ENCODE assay signal across 1 cellular context in the genomic region with DNA sequence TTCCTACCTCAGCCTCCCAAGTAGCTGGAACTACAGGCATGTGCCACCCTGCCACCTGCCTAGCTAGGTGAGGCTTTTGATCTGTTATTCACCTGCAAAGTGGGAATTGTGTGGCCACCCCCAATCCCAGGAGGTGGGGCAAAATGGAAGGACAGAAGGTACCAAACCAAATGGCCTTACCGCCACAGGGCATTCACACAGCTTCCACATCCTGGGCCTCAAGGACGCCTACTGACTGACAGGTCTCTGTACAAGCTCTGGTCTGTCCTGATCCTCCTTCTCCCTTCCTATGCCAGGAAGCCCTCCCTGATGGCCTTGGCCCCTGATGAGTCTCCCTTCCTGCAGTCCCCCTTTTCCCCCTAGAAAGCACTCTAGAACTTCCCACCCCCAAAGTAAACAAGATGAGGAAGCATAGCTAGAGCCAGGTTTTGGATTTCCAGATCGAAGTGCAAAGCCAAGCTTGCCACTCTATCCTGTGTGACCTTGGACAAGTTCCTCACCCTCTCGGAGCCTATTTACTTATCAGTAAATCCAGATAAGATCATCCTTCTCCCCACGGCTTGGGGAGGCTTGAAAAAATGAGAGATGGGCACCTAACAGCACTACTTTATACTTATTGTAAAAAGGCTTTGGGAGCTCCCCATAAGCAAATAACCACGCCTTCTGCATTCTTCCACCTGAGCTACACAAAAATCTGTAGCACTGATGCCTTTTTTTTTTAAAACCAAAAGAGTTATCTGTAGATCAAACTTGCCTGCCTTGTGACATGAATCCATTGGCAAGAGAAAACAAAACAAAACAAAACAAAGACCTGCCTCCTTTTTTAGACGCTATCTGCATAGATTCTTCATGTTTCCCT.
A peak's percentile ranks its signal among the peaks of the same experiment; 100 is the strongest.
TF ChIP-seq lines count a peak whose summit lies in the region.

No MANE protein-coding gene starts in this region.

TF ChIP-seq in HepG2, 621 proteins besides CTCF, POLR2A, EP300 and RAD21 (continued from another document and continues in another):
- TF ChIP-seq PREB (CRISPR knock-in tag; IDR thresholded peaks at IDR 0.05) (no peak), DR1 (CRISPR knock-in tag; IDR thresholded peaks at IDR 0.05) (no peak; the same call in 1 of the 2 replicates), CREB1 (IDR thresholded peaks at IDR 0.05) (no peak), CREB1 (CRISPR knock-in tag; IDR thresholded peaks at IDR 0.05) (peak; percentile 83), MXI1 (IDR thresholded peaks at IDR 0.05; ENCODE audit: borderline replicate concordance, low read depth, low read length) (peak; percentile 51; the same call in 1 of the 3 replicates), IRF1 (CRISPR knock-in tag; IDR thresholded peaks at IDR 0.05; ENCODE audit: low read depth) (no peak; the same call in 1 of the 2 replicates), RFXAP (CRISPR knock-in tag; IDR thresholded peaks at IDR 0.05; ENCODE audit: borderline replicate concordance) (peak; percentile 73; the same call in 1 of the 2 replicates), ZNF530 (CRISPR knock-in tag; IDR thresholded peaks at IDR 0.05; ENCODE audit: low read depth) (no peak), POGZ (CRISPR knock-in tag; IDR thresholded peaks at IDR 0.05) (peak; percentile 96), MTA3 (CRISPR knock-in tag; IDR thresholded peaks at IDR 0.05) (no peak), YEATS2 (CRISPR knock-in tag; IDR thresholded peaks at IDR 0.05; ENCODE audit: borderline replicate concordance) (peak; percentile 82; the same call in 1 of the 2 replicates), ZNF567 (CRISPR knock-in tag; IDR thresholded peaks at IDR 0.05; ENCODE audit: borderline replicate concordance) (0 out of 2 replicates have a peak, but pooled peaks have one; percentile 69), ONECUT2 (CRISPR knock-in tag; IDR thresholded peaks at IDR 0.05) (no peak; the same call in 1 of the 2 replicates), FOXM1 (CRISPR knock-in tag; IDR thresholded peaks at IDR 0.05) (no peak), RERE (CRISPR knock-in tag; IDR thresholded peaks at IDR 0.05; ENCODE audit: low read depth) (peak; percentile 74; the same call in 1 of the 2 replicates), ZNF619 (CRISPR knock-in tag; IDR thresholded peaks at IDR 0.05) (no peak; the same call in 1 of the 2 replicates), CAMTA2 (CRISPR knock-in tag; IDR thresholded peaks at IDR 0.05; ENCODE audit: borderline replicate concordance) (no peak), GABPA (IDR thresholded peaks at IDR 0.05; ENCODE audit: low read depth, low read length) (no peak), GABPA (CRISPR knock-in tag; IDR thresholded peaks at IDR 0.05; ENCODE audit: low read depth) (peak; percentile 74), MAZ (IDR thresholded peaks at IDR 0.05; ENCODE audit: borderline replicate concordance, low read depth, low read length) (peak; percentile 78), MAZ (CRISPR knock-in tag; IDR thresholded peaks at IDR 0.05; ENCODE audit: low read depth) (0 out of 2 replicates have a peak, but pooled peaks have one; percentile 67), AGO1 (IDR thresholded peaks at IDR 0.05; ENCODE audit: low read depth, low read length, poor library complexity, severe bottlenecking) (no peak), ATRX (CRISPR knock-in tag; IDR thresholded peaks at IDR 0.05; ENCODE audit: borderline replicate concordance) (no peak), PHF5A (CRISPR knock-in tag; IDR thresholded peaks at IDR 0.05; ENCODE audit: low read depth, unreplicated experiment) (peak; percentile 98), TAF15 (IDR thresholded peaks at IDR 0.05; ENCODE audit: low read depth, low read length, poor library complexity, severe bottlenecking) (no peak), GATAD1 (CRISPR knock-in tag; IDR thresholded peaks at IDR 0.05) (peak; percentile 63), PRDM10 (CRISPR knock-in tag; IDR thresholded peaks at IDR 0.05; ENCODE audit: low read depth) (peak; percentile 94; the same call in 1 of the 2 replicates), ZBTB8A (CRISPR knock-in tag; IDR thresholded peaks at IDR 0.05; ENCODE audit: borderline replicate concordance, low read depth) (0 out of 2 replicates have a peak, but pooled peaks have one; percentile 79), NFE2L1 (CRISPR knock-in tag; IDR thresholded peaks at IDR 0.05; ENCODE audit: borderline replicate concordance) (no peak), ZNF572 (CRISPR knock-in tag; IDR thresholded peaks at IDR 0.05) (peak; percentile 71; the same call in 1 of the 2 replicates), REL (CRISPR knock-in tag; conservative IDR thresholded peaks at IDR 0.05) (no peak), ZNF17 (CRISPR knock-in tag; IDR thresholded peaks at IDR 0.05) (no peak), HOXA5 (CRISPR knock-in tag; IDR thresholded peaks at IDR 0.05) (no peak), SALL2 (CRISPR knock-in tag; IDR thresholded peaks at IDR 0.05) (peak; percentile 81; the same call in 1 of the 2 replicates), ZNF737 (CRISPR knock-in tag; IDR thresholded peaks at IDR 0.05; ENCODE audit: borderline replicate concordance) (no peak), CENPBD1 (CRISPR knock-in tag; IDR thresholded peaks at IDR 0.05; ENCODE audit: borderline replicate concordance, low read depth) (no peak), HOXD1 (CRISPR knock-in tag; IDR thresholded peaks at IDR 0.05) (peak; percentile 48; the same call in 1 of the 2 replicates), ZSCAN21 (CRISPR knock-in tag; IDR thresholded peaks at IDR 0.05; ENCODE audit: borderline replicate concordance) (no peak), FIP1L1 (IDR thresholded peaks at IDR 0.05; ENCODE audit: borderline replicate concordance, insufficient read depth, low read depth, low read length) (no peak)
- TF ChIP-seq, protein P1, sequence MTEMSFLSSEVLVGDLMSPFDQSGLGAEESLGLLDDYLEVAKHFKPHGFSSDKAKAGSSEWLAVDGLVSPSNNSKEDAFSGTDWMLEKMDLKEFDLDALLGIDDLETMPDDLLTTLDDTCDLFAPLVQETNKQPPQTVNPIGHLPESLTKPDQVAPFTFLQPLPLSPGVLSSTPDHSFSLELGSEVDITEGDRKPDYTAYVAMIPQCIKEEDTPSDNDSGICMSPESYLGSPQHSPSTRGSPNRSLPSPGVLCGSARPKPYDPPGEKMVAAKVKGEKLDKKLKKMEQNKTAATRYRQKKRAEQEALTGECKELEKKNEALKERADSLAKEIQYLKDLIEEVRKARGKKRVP (CRISPR knock-in tag; IDR thresholded peaks at IDR 0.05), result peak in 1 of 2 experiments; percentile 47; a peak in 2 of 4 replicates
- TF ChIP-seq, protein P2, sequence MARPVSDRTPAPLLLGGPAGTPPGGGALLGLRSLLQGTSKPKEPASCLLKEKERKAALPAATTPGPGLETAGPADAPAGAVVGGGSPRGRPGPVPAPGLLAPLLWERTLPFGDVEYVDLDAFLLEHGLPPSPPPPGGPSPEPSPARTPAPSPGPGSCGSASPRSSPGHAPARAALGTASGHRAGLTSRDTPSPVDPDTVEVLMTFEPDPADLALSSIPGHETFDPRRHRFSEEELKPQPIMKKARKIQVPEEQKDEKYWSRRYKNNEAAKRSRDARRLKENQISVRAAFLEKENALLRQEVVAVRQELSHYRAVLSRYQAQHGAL (CRISPR knock-in tag; IDR thresholded peaks at IDR 0.05; ENCODE audit: not compliant biosample characterization), result no peak
- TF ChIP-seq, protein P3, sequence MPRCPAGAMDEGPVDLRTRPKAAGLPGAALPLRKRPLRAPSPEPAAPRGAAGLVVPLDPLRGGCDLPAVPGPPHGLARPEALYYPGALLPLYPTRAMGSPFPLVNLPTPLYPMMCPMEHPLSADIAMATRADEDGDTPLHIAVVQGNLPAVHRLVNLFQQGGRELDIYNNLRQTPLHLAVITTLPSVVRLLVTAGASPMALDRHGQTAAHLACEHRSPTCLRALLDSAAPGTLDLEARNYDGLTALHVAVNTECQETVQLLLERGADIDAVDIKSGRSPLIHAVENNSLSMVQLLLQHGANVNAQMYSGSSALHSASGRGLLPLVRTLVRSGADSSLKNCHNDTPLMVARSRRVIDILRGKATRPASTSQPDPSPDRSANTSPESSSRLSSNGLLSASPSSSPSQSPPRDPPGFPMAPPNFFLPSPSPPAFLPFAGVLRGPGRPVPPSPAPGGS (CRISPR knock-in tag; IDR thresholded peaks at IDR 0.05), result peak; percentile 93
- TF ChIP-seq, protein P4, sequence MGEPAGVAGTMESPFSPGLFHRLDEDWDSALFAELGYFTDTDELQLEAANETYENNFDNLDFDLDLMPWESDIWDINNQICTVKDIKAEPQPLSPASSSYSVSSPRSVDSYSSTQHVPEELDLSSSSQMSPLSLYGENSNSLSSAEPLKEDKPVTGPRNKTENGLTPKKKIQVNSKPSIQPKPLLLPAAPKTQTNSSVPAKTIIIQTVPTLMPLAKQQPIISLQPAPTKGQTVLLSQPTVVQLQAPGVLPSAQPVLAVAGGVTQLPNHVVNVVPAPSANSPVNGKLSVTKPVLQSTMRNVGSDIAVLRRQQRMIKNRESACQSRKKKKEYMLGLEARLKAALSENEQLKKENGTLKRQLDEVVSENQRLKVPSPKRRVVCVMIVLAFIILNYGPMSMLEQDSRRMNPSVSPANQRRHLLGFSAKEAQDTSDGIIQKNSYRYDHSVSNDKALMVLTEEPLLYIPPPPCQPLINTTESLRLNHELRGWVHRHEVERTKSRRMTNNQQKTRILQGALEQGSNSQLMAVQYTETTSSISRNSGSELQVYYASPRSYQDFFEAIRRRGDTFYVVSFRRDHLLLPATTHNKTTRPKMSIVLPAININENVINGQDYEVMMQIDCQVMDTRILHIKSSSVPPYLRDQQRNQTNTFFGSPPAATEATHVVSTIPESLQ (CRISPR knock-in tag; conservative IDR thresholded peaks at IDR 0.05), result no peak
